ENCODE assay signal across 8 cellular contexts in the genomic region with DNA sequence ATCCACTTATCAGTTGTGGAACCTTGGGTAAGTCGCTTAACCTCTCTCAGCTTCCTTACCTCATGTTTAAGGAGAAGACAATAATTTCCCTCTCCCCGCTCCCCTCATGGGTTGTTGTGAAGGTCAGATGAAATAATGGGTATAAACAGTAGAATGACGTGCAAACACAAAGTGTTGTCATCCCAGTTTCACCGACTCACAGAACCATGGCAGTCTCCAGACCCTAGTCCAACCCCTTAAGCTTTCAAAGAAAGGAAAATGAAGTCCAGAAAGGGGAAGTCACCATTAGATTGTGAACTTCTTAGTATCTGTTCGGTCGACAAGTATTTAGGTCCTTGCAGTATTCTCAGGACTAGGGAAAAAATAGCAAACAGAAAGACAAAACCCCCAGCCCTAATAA. TPM values are rescaled to one million over a fixed set of nuclear protein-coding genes. Genes with fewer than 3 reads are reported as not detected.
DNase-seq lines count a peak whose midpoint lies in the region; ATAC-seq, FAIRE-seq and TF ChIP-seq lines count a peak whose summit lies in the region.

No MANE protein-coding gene starts in this region.

- H3K4me1 ChIP-seq in HEK293 (ENCODE audit: control insufficient read depth, insufficient read depth, low read length) = no peaks in the 10 kb centered on the region
- H3K4me1 ChIP-seq in SJSA1 (replicated peaks) = peaks cover 8% of the 10 kb centered on the region
- H3K4me1 ChIP-seq in skeletal muscle satellite cell (ENCODE audit: control insufficient read depth, insufficient read depth, low read length) = peaks cover 13% of the 10 kb centered on the region

- FAIRE-seq in RCC 7860 (lab: Jason Lieb, UNC) = no peak

- TF ChIP-seq CTCF in HEK293 (tag by site-specific recombination; IDR thresholded peaks at IDR 0.05) = no peak
- TF ChIP-seq CTCF in fibroblast of pulmonary artery (IDR thresholded peaks at IDR 0.05; ENCODE audit: low read length, missing control alignments) = no peak

- H3K27me3 ChIP-seq in SJSA1 (replicated peaks) (no peaks in the 10 kb centered on the region), skeletal muscle satellite cell (ENCODE audit: control insufficient read depth, insufficient read depth, low read length) (no peaks in the 10 kb centered on the region)

- no peak overlapping the region for H3K27ac ChIP-seq in HEK293 (ENCODE audit: extremely low read depth, low read depth, low read length)
- no peak overlapping the region for H3K27ac ChIP-seq in SJSA1

- peak overlapping the region; percentile 93 for H3K4me2 ChIP-seq in skeletal muscle satellite cell (ENCODE audit: low read length)

- CTCF ChIA-PET in HEK293 (lab: Yijun Ruan, JAX) = interaction anchor here (1.0 kb wide), 1 partner anchor 11 kb away, joined by 4 read pairs; no protein-coding TSS in a partner anchor

- peaks cover 0 to 28% of the 10 kb centered on the region in 2 experiments; a peak in 2 of 3 replicates for H3K36me3 ChIP-seq in HEK293 (ENCODE audit: control insufficient read depth in 2 of 2, insufficient read depth in 1 of 2, low read length in 2 of 2)
- no peaks in the 10 kb centered on the region for H3K36me3 ChIP-seq in SJSA1
- peaks cover 8% of the 10 kb centered on the region for H3K36me3 ChIP-seq in skeletal muscle satellite cell (ENCODE audit: insufficient read depth, low read length)

- peak overlapping the region; percentile 86 for H3K9ac ChIP-seq in skeletal muscle satellite cell (ENCODE audit: low read depth, low read length)

- POLR2A ChIA-PET in HEK293 (lab: Yijun Ruan, JAX) = no interaction called here

- ATAC-seq in HG03432 (IDR thresholded peaks at IDR 0.05; ENCODE audit: unreplicated experiment) = no peak

- no peaks in the 10 kb centered on the region for H3K9me3 ChIP-seq in HEK293 (ENCODE audit: control insufficient read depth, insufficient read depth, low read depth, low read length)
- no peaks in the 10 kb centered on the region for H3K9me3 ChIP-seq in SJSA1 (replicated peaks)
- no peaks in the 10 kb centered on the region for H3K9me3 ChIP-seq in skeletal muscle satellite cell (replicated peaks; ENCODE audit: low read length)

- peak overlapping the region; percentile 87 for H3K4me3 ChIP-seq in HEK293 (ENCODE audit: low read depth, low read length)
- peak overlapping the region; percentile 75 for H3K4me3 ChIP-seq in SJSA1
- peak overlapping the region; percentile 98 for H3K4me3 ChIP-seq in fibroblast of pulmonary artery (replicated peaks; ENCODE audit: low read depth, low read length)
- peak overlapping the region; percentile 95 for H3K4me3 ChIP-seq in skeletal muscle satellite cell (ENCODE audit: low read length)

- DNase-seq in SJSA1 (ENCODE audit: low read depth in 1 of 2, low spot score in 2 of 2) (no peak), fibroblast of pulmonary artery (ENCODE audit: low read depth) (no peak), cortex of kidney (lab: John Stamatoyannopoulos, UW) (no peak), RCC 7860 (ENCODE audit: low spot score) (no peak)
- DNase-seq in activated effector memory CD4-positive, alpha-beta T cell treated with anti-CD3 and anti-CD28 coated beads, Interleukin-2, amount 50 U/mL, for 16 hours = no peak

TF ChIP-seq in HEK293, 187 proteins besides CTCF, POLR2A, EP300 and RAD21 (continues in another document):
- TF ChIP-seq, protein P1, sequence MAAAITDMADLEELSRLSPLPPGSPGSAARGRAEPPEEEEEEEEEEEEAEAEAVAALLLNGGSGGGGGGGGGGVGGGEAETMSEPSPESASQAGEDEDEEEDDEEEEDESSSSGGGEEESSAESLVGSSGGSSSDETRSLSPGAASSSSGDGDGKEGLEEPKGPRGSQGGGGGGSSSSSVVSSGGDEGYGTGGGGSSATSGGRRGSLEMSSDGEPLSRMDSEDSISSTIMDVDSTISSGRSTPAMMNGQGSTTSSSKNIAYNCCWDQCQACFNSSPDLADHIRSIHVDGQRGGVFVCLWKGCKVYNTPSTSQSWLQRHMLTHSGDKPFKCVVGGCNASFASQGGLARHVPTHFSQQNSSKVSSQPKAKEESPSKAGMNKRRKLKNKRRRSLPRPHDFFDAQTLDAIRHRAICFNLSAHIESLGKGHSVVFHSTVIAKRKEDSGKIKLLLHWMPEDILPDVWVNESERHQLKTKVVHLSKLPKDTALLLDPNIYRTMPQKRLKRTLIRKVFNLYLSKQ (tag by site-specific recombination; IDR thresholded peaks at IDR 0.05; ENCODE audit: borderline replicate concordance) = no peak
- TF ChIP-seq ZNF133 (tag by site-specific recombination; IDR thresholded peaks at IDR 0.05) (no peak), KLF8 (tag by site-specific recombination; IDR thresholded peaks at IDR 0.05) (no peak), ZSCAN16 (tag by site-specific recombination; IDR thresholded peaks at IDR 0.05) (no peak), PRDM1 (tag by site-specific recombination; IDR thresholded peaks at IDR 0.05) (no peak), ZNF585B (tag by site-specific recombination; IDR thresholded peaks at IDR 0.05) (no peak), ZNF394 (tag by site-specific recombination; IDR thresholded peaks at IDR 0.05; ENCODE audit: borderline replicate concordance) (no peak)
- TF ChIP-seq, protein P2, sequence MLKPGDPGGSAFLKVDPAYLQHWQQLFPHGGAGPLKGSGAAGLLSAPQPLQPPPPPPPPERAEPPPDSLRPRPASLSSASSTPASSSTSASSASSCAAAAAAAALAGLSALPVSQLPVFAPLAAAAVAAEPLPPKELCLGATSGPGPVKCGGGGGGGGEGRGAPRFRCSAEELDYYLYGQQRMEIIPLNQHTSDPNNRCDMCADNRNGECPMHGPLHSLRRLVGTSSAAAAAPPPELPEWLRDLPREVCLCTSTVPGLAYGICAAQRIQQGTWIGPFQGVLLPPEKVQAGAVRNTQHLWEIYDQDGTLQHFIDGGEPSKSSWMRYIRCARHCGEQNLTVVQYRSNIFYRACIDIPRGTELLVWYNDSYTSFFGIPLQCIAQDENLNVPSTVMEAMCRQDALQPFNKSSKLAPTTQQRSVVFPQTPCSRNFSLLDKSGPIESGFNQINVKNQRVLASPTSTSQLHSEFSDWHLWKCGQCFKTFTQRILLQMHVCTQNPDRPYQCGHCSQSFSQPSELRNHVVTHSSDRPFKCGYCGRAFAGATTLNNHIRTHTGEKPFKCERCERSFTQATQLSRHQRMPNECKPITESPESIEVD (tag by site-specific recombination; IDR thresholded peaks at IDR 0.05) = no peak
- TF ChIP-seq, protein P3, sequence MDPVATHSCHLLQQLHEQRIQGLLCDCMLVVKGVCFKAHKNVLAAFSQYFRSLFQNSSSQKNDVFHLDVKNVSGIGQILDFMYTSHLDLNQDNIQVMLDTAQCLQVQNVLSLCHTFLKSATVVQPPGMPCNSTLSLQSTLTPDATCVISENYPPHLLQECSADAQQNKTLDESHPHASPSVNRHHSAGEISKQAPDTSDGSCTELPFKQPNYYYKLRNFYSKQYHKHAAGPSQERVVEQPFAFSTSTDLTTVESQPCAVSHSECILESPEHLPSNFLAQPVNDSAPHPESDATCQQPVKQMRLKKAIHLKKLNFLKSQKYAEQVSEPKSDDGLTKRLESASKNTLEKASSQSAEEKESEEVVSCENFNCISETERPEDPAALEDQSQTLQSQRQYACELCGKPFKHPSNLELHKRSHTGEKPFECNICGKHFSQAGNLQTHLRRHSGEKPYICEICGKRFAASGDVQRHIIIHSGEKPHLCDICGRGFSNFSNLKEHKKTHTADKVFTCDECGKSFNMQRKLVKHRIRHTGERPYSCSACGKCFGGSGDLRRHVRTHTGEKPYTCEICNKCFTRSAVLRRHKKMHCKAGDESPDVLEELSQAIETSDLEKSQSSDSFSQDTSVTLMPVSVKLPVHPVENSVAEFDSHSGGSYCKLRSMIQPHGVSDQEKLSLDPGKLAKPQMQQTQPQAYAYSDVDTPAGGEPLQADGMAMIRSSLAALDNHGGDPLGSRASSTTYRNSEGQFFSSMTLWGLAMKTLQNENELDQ (tag by site-specific recombination; IDR thresholded peaks at IDR 0.05; ENCODE audit: low read depth) = no peak
- TF ChIP-seq, protein P4, sequence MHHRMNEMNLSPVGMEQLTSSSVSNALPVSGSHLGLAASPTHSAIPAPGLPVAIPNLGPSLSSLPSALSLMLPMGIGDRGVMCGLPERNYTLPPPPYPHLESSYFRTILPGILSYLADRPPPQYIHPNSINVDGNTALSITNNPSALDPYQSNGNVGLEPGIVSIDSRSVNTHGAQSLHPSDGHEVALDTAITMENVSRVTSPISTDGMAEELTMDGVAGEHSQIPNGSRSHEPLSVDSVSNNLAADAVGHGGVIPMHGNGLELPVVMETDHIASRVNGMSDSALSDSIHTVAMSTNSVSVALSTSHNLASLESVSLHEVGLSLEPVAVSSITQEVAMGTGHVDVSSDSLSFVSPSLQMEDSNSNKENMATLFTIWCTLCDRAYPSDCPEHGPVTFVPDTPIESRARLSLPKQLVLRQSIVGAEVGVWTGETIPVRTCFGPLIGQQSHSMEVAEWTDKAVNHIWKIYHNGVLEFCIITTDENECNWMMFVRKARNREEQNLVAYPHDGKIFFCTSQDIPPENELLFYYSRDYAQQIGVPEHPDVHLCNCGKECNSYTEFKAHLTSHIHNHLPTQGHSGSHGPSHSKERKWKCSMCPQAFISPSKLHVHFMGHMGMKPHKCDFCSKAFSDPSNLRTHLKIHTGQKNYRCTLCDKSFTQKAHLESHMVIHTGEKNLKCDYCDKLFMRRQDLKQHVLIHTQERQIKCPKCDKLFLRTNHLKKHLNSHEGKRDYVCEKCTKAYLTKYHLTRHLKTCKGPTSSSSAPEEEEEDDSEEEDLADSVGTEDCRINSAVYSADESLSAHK (tag by site-specific recombination; IDR thresholded peaks at IDR 0.05) = no peak
- TF ChIP-seq, protein P5, sequence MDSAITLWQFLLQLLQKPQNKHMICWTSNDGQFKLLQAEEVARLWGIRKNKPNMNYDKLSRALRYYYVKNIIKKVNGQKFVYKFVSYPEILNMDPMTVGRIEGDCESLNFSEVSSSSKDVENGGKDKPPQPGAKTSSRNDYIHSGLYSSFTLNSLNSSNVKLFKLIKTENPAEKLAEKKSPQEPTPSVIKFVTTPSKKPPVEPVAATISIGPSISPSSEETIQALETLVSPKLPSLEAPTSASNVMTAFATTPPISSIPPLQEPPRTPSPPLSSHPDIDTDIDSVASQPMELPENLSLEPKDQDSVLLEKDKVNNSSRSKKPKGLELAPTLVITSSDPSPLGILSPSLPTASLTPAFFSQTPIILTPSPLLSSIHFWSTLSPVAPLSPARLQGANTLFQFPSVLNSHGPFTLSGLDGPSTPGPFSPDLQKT (IDR thresholded peaks at IDR 0.05; ENCODE audit: borderline replicate concordance, low read depth, low read length) = no peak

RNA-seq across cellular contexts. Expression of a gene that starts 1.1 kb away (rescaled TPM):
- 49.0 and 55.8 TPM in 2 replicates for total RNA-seq in SJSA1 (2014; rRNA removed; shearing (Covaris generic))
- 36.8 and 37.6 TPM in 2 replicates for total RNA-seq in skeletal muscle satellite cell (2012; rRNA removed)

RNA-seq across cellular contexts. Expression of a gene that starts 2.1 kb away (rescaled TPM):
- total RNA-seq in SJSA1 (2014; rRNA removed; shearing (Covaris generic)) = 11.4 and 18.2 TPM in 2 replicates
- 17.0 and 18.8 TPM in 2 replicates for total RNA-seq in skeletal muscle satellite cell (2012; rRNA removed)

RNA-seq across cellular contexts. Expression of a gene that starts 5.3 kb away (rescaled TPM):
- total RNA-seq in SJSA1 (2014; rRNA removed; shearing (Covaris generic)) = not detected in 2 replicates
- total RNA-seq in skeletal muscle satellite cell (2012; rRNA removed) = not detected in 2 replicates

RNA-seq across cellular contexts. Expression of a gene that starts 26.6 kb away (rescaled TPM):
- total RNA-seq in SJSA1 (2014; rRNA removed; shearing (Covaris generic)) = 0.13 and 1.1 TPM in 2 replicates
- total RNA-seq in skeletal muscle satellite cell (2012; rRNA removed) = 0.51 and 3.5 TPM in 2 replicates

RNA-seq across cellular contexts. Expression of a gene that starts 34.9 kb away (rescaled TPM):
- total RNA-seq in SJSA1 (2014; rRNA removed; shearing (Covaris generic)) = 507 and 546 TPM in 2 replicates
- 538 and 640 TPM in 2 replicates for total RNA-seq in skeletal muscle satellite cell (2012; rRNA removed)
